12 cellular contexts compared by ENCODE assay signal in genomic region chr1:179310271-179310670, GRCh38. TPM values are rescaled to one million over a fixed set of nuclear protein-coding genes. Genes with fewer than 3 reads are reported as not detected.
DNase-seq lines count a peak whose midpoint lies in the region; ATAC-seq and TF ChIP-seq lines count a peak whose summit lies in the region.
"Had no signal": no experiment of that assay in that cellular context is flagged by ENCODE, and none has a peak within 500 bp of the region (broad histone marks: within the 10 kb centered on the region; RNA-seq: fewer than 3 reads in every experiment).

No MANE protein-coding gene starts in this region.

- peaks cover 15% of the 10 kb centered on the region for H3K4me1 Mint-ChIP-seq in activated naive CD8-positive, alpha-beta T cell treated with anti-CD3 and anti-CD28 coated beads, Interleukin-2, amount 10 ng/mL, durations not matched to agents 7 days and 5 days
- peaks cover 32% of the 10 kb centered on the region for H3K4me1 Mint-ChIP-seq in activated naive CD8-positive, alpha-beta T cell treated with anti-CD3 and anti-CD28 coated beads for 36 hours

- H3K36me3 Mint-ChIP-seq in activated naive CD8-positive, alpha-beta T cell treated with anti-CD3 and anti-CD28 coated beads, Interleukin-2, amount 10 ng/mL, durations not matched to agents 7 days and 5 days, result peaks cover 47% of the 10 kb centered on the region
- peaks cover 51% of the 10 kb centered on the region for H3K36me3 Mint-ChIP-seq in activated naive CD8-positive, alpha-beta T cell treated with anti-CD3 and anti-CD28 coated beads for 36 hours

- H3K9me3 Mint-ChIP-seq in activated naive CD8-positive, alpha-beta T cell treated with anti-CD3 and anti-CD28 coated beads, Interleukin-2, amount 10 ng/mL, durations not matched to agents 7 days and 5 days, result no peaks in the 10 kb centered on the region
- no peaks in the 10 kb centered on the region for H3K9me3 Mint-ChIP-seq in activated naive CD8-positive, alpha-beta T cell treated with anti-CD3 and anti-CD28 coated beads for 36 hours

- DNase-seq in activated naive CD8-positive, alpha-beta T cell treated with anti-CD3 and anti-CD28 coated beads, Interleukin-2, amount 10 ng/mL, durations not matched to agents 7 days and 5 days, result no peak
- DNase-seq in activated naive CD8-positive, alpha-beta T cell treated with anti-CD3 and anti-CD28 coated beads for 36 hours, result no peak
- DNase-seq in fibroblast of the conjunctiva (ENCODE audit: low read depth), result peak; percentile 23
- DNase-seq in NCI-H2081 (lab: John Stamatoyannopoulos, UW), result no peak
- DNase-seq in SIG-M5 (lab: John Stamatoyannopoulos, UW), result no peak
- DNase-seq: heart left ventricle, MG63, NCI-H446 treated with DMSO at 0.1 percent for 48 hours, T-helper 9 cell had no signal

- H3K27me3 Mint-ChIP-seq in activated naive CD8-positive, alpha-beta T cell treated with anti-CD3 and anti-CD28 coated beads, Interleukin-2, amount 10 ng/mL, durations not matched to agents 7 days and 5 days, result no peaks in the 10 kb centered on the region
- H3K27me3 Mint-ChIP-seq in activated naive CD8-positive, alpha-beta T cell treated with anti-CD3 and anti-CD28 coated beads for 36 hours, result no peaks in the 10 kb centered on the region

- H3K27ac Mint-ChIP-seq in activated naive CD8-positive, alpha-beta T cell treated with anti-CD3 and anti-CD28 coated beads, Interleukin-2, amount 10 ng/mL, durations not matched to agents 7 days and 5 days, result peak overlapping the region; percentile 43
- H3K27ac Mint-ChIP-seq in activated naive CD8-positive, alpha-beta T cell treated with anti-CD3 and anti-CD28 coated beads for 36 hours, result no peak overlapping the region

- no peak for ATAC-seq in activated naive CD8-positive, alpha-beta T cell treated with anti-CD3 and anti-CD28 coated beads, Interleukin-2, amount 10 ng/mL, durations not matched to agents 7 days and 5 days (ENCODE audit: low read depth)
- ATAC-seq in SK-N-SH treated with all-trans-retinoic acid at 6 μM for 48 hours (peak; percentile 78), GM19324 (IDR thresholded peaks at IDR 0.05; ENCODE audit: low FRiP score, unreplicated experiment) (no peak), GM21447 (IDR thresholded peaks at IDR 0.05; ENCODE audit: unreplicated experiment) (no peak)

- POLR2A ChIA-PET in activated naive CD8-positive, alpha-beta T cell treated with anti-CD3 and anti-CD28 coated beads, Interleukin-2, amount 10 ng/mL, durations not matched to agents 7 days and 5 days (lab: Charles Lee), result interaction anchor here (0.6 kb wide), 1 partner anchor 12 kb away, joined by 3 read pairs; no protein-coding TSS in a partner anchor

- no peak overlapping the region for H3K4me3 Mint-ChIP-seq in activated naive CD8-positive, alpha-beta T cell treated with anti-CD3 and anti-CD28 coated beads, Interleukin-2, amount 10 ng/mL, durations not matched to agents 7 days and 5 days
- no peak overlapping the region for H3K4me3 Mint-ChIP-seq in activated naive CD8-positive, alpha-beta T cell treated with anti-CD3 and anti-CD28 coated beads for 36 hours

TF ChIP-seq in SK-N-SH treated with all-trans-retinoic acid at 6 μM for 48 hours, 23 proteins besides CTCF, POLR2A, EP300 and RAD21:
- 0 out of 2 replicates have a peak, but pooled peaks have one; percentile 4 for TF ChIP-seq TOX (CRISPR knock-in tag; IDR thresholded peaks at IDR 0.05; ENCODE audit: borderline replicate concordance)
- TF ChIP-seq TSHZ2 (CRISPR knock-in tag; IDR thresholded peaks at IDR 0.05), result no peak
- TF ChIP-seq CREB5 (CRISPR knock-in tag; IDR thresholded peaks at IDR 0.05; ENCODE audit: low read depth), result no peak
TF ChIP-seq in SK-N-SH treated with all-trans-retinoic acid at 6 μM for 48 hours: peak in this region for 1.

RNA-seq across cellular contexts. Expression of gene SOAT1, which starts 16.7 kb away (rescaled TPM):
- total RNA-seq in activated naive CD8-positive, alpha-beta T cell treated with anti-CD3 and anti-CD28 coated beads, Interleukin-2, amount 10 ng/mL, durations not matched to agents 7 days and 5 days, result 10 to 100 TPM; 58.3 to 62.8 TPM
- 10 to 100 TPM; 86.2 to 90.9 TPM for total RNA-seq in activated naive CD8-positive, alpha-beta T cell treated with anti-CD3 and anti-CD28 coated beads for 36 hours

RNA-seq across cellular contexts. Expression of gene AXDND1, which starts 55.5 kb away (rescaled TPM):
- under 1 TPM; 0.64 to 0.85 TPM for total RNA-seq in activated naive CD8-positive, alpha-beta T cell treated with anti-CD3 and anti-CD28 coated beads, Interleukin-2, amount 10 ng/mL, durations not matched to agents 7 days and 5 days
- total RNA-seq in activated naive CD8-positive, alpha-beta T cell treated with anti-CD3 and anti-CD28 coated beads for 36 hours, result under 1 TPM; 0.56 to 0.64 TPM
